In genomic region chr7:2896141-2896540, GRCh38 we compare ENCODE assay signal across 28 cellular contexts. TPM values are rescaled to one million over a fixed set of nuclear protein-coding genes. Genes with fewer than 3 reads are reported as not detected.
A peak's percentile ranks its signal among the peaks of the same experiment; 100 is the strongest.
DNase-seq lines count a peak whose midpoint lies in the region; ATAC-seq and FAIRE-seq lines count a peak whose summit lies in the region.
"Had no signal": no experiment of that assay in that cellular context is flagged by ENCODE, and none has a peak within 500 bp of the region (broad histone marks: within the 10 kb centered on the region; RNA-seq: fewer than 3 reads in every experiment).

No MANE protein-coding gene starts in this region.

- peak; percentile 36 for FAIRE-seq in HTR-8/SVneo (lab: Jason Lieb, UNC)
- FAIRE-seq: astrocyte, GM18507, GM19239, H54 had no signal

- DNase-seq in activated CD4-positive, alpha-beta T cell treated with anti-CD3 and anti-CD28 coated beads, Interleukin-2, amount 10 ng/mL, durations not matched to agents 7 days and 5 days = no peak
- DNase-seq in activated CD4-positive, alpha-beta T cell treated with anti-CD3 and anti-CD28 coated beads, Interleukin-2, amount 50 U/mL, for 4 hours = no peak
- DNase-seq in HTR-8/SVneo (ENCODE audit: insufficient read length, low spot score) (no peak), SKM-1 treated with dmso at 0.1 percent for 144 hours (lab: John Stamatoyannopoulos, UW; ENCODE audit: unreplicated experiment) (no peak), CD1c-positive myeloid dendritic cell (ENCODE audit: extremely low spot score) (no peak), NCI-H2107 treated with DMSO at 0.1 percent for 48 hours (lab: John Stamatoyannopoulos, UW; ENCODE audit: unreplicated experiment) (no peak)
- no peak for DNase-seq in activated naive CD8-positive, alpha-beta T cell treated with anti-CD3 and anti-CD28 coated beads, Interleukin-2, amount 10 ng/mL, durations not matched to agents 7 days and 5 days
- DNase-seq: activated CD4-positive, alpha-beta memory T cell treated with anti-CD3 and anti-CD28 coated beads, Interleukin-2, amount 10 ng/mL, durations not matched to agents 7 days and 5 days; activated CD4-positive, CD25-positive, alpha-beta regulatory T cell; activated effector memory CD4-positive, alpha-beta T cell treated with Interleukin-2 at 50 U/mL for 16 hours; colonic mucosa; effector CD8-positive, alpha-beta T cell; EL; hippocampal formation; MG63; NCI-H1105; NCI-H1930; NCI-H526 treated with DMSO at 0.1 percent for 48 hours; Peyer's patch; SHP77; stimulated activated naive CD4-positive, alpha-beta T cell; upper lobe of right lung had no signal

- peaks cover 2% of the 10 kb centered on the region for H3K36me3 Mint-ChIP-seq in activated CD4-positive, alpha-beta T cell treated with anti-CD3 and anti-CD28 coated beads, Interleukin-2, amount 10 ng/mL, durations not matched to agents 7 days and 5 days (ENCODE audit: low read depth)
- H3K36me3 Mint-ChIP-seq in activated naive CD8-positive, alpha-beta T cell treated with anti-CD3 and anti-CD28 coated beads, Interleukin-2, amount 10 ng/mL, durations not matched to agents 7 days and 5 days = peaks cover 4% of the 10 kb centered on the region
- no peaks in the 10 kb centered on the region for H3K36me3 Mint-ChIP-seq in stimulated activated memory B cell treated with anti-CD40 and anti-IgM and Interleukin-4, amounts not matched to agents 10 μg/mL and 1 μg/mL and 100 μg/mL, for 72 hours
- H3K36me3 Mint-ChIP-seq: natural killer cell treated with Interleukin-12 subunit alpha and Interleukin-12 subunit beta and Interleukin-15 and Interleukin-18, amount 100 ng/mL, for 72 hours had no signal

- H3K9me3 Mint-ChIP-seq in activated CD4-positive, alpha-beta T cell treated with anti-CD3 and anti-CD28 coated beads, Interleukin-2, amount 10 ng/mL, durations not matched to agents 7 days and 5 days = no peaks in the 10 kb centered on the region
- no peaks in the 10 kb centered on the region for H3K9me3 Mint-ChIP-seq in activated naive CD8-positive, alpha-beta T cell treated with anti-CD3 and anti-CD28 coated beads, Interleukin-2, amount 10 ng/mL, durations not matched to agents 7 days and 5 days
- H3K9me3 Mint-ChIP-seq in stimulated activated memory B cell treated with anti-CD40 and anti-IgM and Interleukin-4, amounts not matched to agents 10 μg/mL and 1 μg/mL and 100 μg/mL, for 72 hours = no peaks in the 10 kb centered on the region
- H3K9me3 Mint-ChIP-seq: activated CD4-positive, alpha-beta memory T cell treated with anti-CD3 and anti-CD28 coated beads, Interleukin-2, amount 10 ng/mL, durations not matched to agents 7 days and 5 days; natural killer cell treated with Interleukin-12 subunit alpha and Interleukin-12 subunit beta and Interleukin-15 and Interleukin-18, amount 100 ng/mL, for 72 hours had no signal

- POLR2A ChIA-PET in activated CD4-positive, alpha-beta T cell treated with anti-CD3 and anti-CD28 coated beads, Interleukin-2, amount 10 ng/mL, durations not matched to agents 7 days and 5 days (lab: Charles Lee) = no interaction called here
- POLR2A ChIA-PET in activated naive CD8-positive, alpha-beta T cell treated with anti-CD3 and anti-CD28 coated beads, Interleukin-2, amount 10 ng/mL, durations not matched to agents 7 days and 5 days (lab: Charles Lee) = no interaction called here

- H3K27me3 Mint-ChIP-seq in activated CD4-positive, alpha-beta T cell treated with anti-CD3 and anti-CD28 coated beads, Interleukin-2, amount 10 ng/mL, durations not matched to agents 7 days and 5 days = no peaks in the 10 kb centered on the region
- peaks cover under 1% of the 10 kb centered on the region for H3K27me3 Mint-ChIP-seq in activated naive CD8-positive, alpha-beta T cell treated with anti-CD3 and anti-CD28 coated beads, Interleukin-2, amount 10 ng/mL, durations not matched to agents 7 days and 5 days
- H3K27me3 Mint-ChIP-seq in stimulated activated memory B cell treated with anti-CD40 and anti-IgM and Interleukin-4, amounts not matched to agents 10 μg/mL and 1 μg/mL and 100 μg/mL, for 72 hours = no peaks in the 10 kb centered on the region
- H3K27me3 Mint-ChIP-seq: activated CD4-positive, alpha-beta memory T cell treated with anti-CD3 and anti-CD28 coated beads, Interleukin-2, amount 10 ng/mL, durations not matched to agents 7 days and 5 days; natural killer cell treated with Interleukin-12 subunit alpha and Interleukin-12 subunit beta and Interleukin-15 and Interleukin-18, amount 100 ng/mL, for 72 hours had no signal

- H3K4me3 Mint-ChIP-seq in activated CD4-positive, alpha-beta T cell treated with anti-CD3 and anti-CD28 coated beads, Interleukin-2, amount 10 ng/mL, durations not matched to agents 7 days and 5 days = no peak overlapping the region
- no peak overlapping the region for H3K4me3 Mint-ChIP-seq in activated naive CD8-positive, alpha-beta T cell treated with anti-CD3 and anti-CD28 coated beads, Interleukin-2, amount 10 ng/mL, durations not matched to agents 7 days and 5 days
- H3K4me3 Mint-ChIP-seq in stimulated activated memory B cell treated with anti-CD40 and anti-IgM and Interleukin-4, amounts not matched to agents 10 μg/mL and 1 μg/mL and 100 μg/mL, for 72 hours = no peak overlapping the region

- CTCF ChIA-PET in activated CD4-positive, alpha-beta T cell treated with anti-CD3 and anti-CD28 coated beads, Interleukin-2, amount 10 ng/mL, durations not matched to agents 7 days and 5 days (lab: Charles Lee) = interaction anchor here (0.6 to 1.3 kb wide), 2 partner anchors 169 to 205 kb away, joined by 4 read pairs; no protein-coding TSS in a partner anchor

- peak overlapping the region; percentile 65 for H3K27ac Mint-ChIP-seq in activated CD4-positive, alpha-beta T cell treated with anti-CD3 and anti-CD28 coated beads, Interleukin-2, amount 10 ng/mL, durations not matched to agents 7 days and 5 days
- H3K27ac Mint-ChIP-seq in activated naive CD8-positive, alpha-beta T cell treated with anti-CD3 and anti-CD28 coated beads, Interleukin-2, amount 10 ng/mL, durations not matched to agents 7 days and 5 days = peak overlapping the region; percentile 71
- H3K27ac Mint-ChIP-seq in stimulated activated memory B cell treated with anti-CD40 and anti-IgM and Interleukin-4, amounts not matched to agents 10 μg/mL and 1 μg/mL and 100 μg/mL, for 72 hours = peak overlapping the region; percentile 94

- no peak for ATAC-seq in activated naive CD8-positive, alpha-beta T cell treated with anti-CD3 and anti-CD28 coated beads, Interleukin-2, amount 10 ng/mL, durations not matched to agents 7 days and 5 days (ENCODE audit: low read depth)
- ATAC-seq in stimulated activated memory B cell treated with anti-CD40 and anti-IgM and Interleukin-4, amounts not matched to agents 10 μg/mL and 1 μg/mL and 100 μg/mL, for 72 hours = no peak
- ATAC-seq: natural killer cell treated with Interleukin-12 subunit alpha and Interleukin-12 subunit beta and Interleukin-15 and Interleukin-18, amount 100 ng/mL, for 72 hours; upper lobe of right lung had no signal

- peaks cover 28% of the 10 kb centered on the region for H3K4me1 Mint-ChIP-seq in activated CD4-positive, alpha-beta T cell treated with anti-CD3 and anti-CD28 coated beads, Interleukin-2, amount 10 ng/mL, durations not matched to agents 7 days and 5 days
- H3K4me1 Mint-ChIP-seq in activated naive CD8-positive, alpha-beta T cell treated with anti-CD3 and anti-CD28 coated beads, Interleukin-2, amount 10 ng/mL, durations not matched to agents 7 days and 5 days = peaks cover 18% of the 10 kb centered on the region
- H3K4me1 Mint-ChIP-seq in stimulated activated memory B cell treated with anti-CD40 and anti-IgM and Interleukin-4, amounts not matched to agents 10 μg/mL and 1 μg/mL and 100 μg/mL, for 72 hours = peaks cover 35% of the 10 kb centered on the region

RNA-seq across cellular contexts. Expression of gene GNA12, which starts 52.0 kb away (rescaled TPM):
- 10 to 100 TPM; 16.2 to 17.1 TPM for total RNA-seq in activated CD4-positive, alpha-beta T cell treated with anti-CD3 and anti-CD28 coated beads, Interleukin-2, amount 10 ng/mL, durations not matched to agents 7 days and 5 days
- total RNA-seq in activated naive CD8-positive, alpha-beta T cell treated with anti-CD3 and anti-CD28 coated beads, Interleukin-2, amount 10 ng/mL, durations not matched to agents 7 days and 5 days = 10 to 100 TPM; 14.5 to 17.4 TPM
